19 cellular contexts compared by ENCODE assay signal in the genomic region with DNA sequence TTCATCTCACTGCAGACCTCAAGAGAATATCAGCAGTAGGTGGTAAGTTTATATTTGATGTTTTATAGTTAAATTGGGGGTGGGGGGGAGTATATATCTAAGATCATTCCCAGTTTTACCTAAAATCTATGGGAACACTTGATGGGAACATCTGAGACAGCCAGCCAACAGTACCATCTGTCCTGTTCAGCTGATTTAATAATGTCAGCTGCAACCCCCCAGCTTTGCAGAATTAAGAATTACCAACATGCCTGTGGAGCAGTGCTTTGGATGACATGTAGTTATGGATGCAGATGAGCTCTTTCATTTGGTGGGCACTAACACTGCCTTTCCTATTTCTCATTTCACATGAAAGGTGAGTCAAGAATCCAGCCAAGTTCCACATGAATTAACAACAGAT.
"Had no signal": no experiment of that assay in that cellular context is flagged by ENCODE, and none has a peak within 500 bp of the region (broad histone marks: within the 10 kb centered on the region; RNA-seq: fewer than 3 reads in every experiment).

No MANE protein-coding gene starts in this region.

- H3K9me3 Mint-ChIP-seq: effector memory CD8-positive, alpha-beta T cell; memory B cell; mesothelial cell of epicardium had no signal

- DNase-seq: effector memory CD8-positive, alpha-beta T cell; foreskin fibroblast; glutamatergic neuron; islet precursor cell; sigmoid colon; stimulated activated CD4-positive, alpha-beta T cell treated with anti-CD3 and anti-CD28 coated beads, Interleukin-12 subunit alpha, Interleukin-12 subunit beta, amount 100 ng/mL, for 4 hours; stimulated activated naive CD4-positive, alpha-beta T cell; stomach; substantia nigra; transverse colon had no signal

- H3K27ac Mint-ChIP-seq: memory B cell, mesothelial cell of epicardium had no signal

- ATAC-seq: effector memory CD8-positive, alpha-beta T cell; gastroesophageal sphincter; left lobe of liver had no signal

- H3K27me3 Mint-ChIP-seq: effector memory CD8-positive, alpha-beta T cell; memory B cell had no signal

- H3K9me3 ChIP-seq: esophagus muscularis mucosa, gastroesophageal sphincter, neutrophil, sigmoid colon, stomach, thoracic aorta, transverse colon had no signal

- H3K4me1 ChIP-seq: esophagus muscularis mucosa, gastroesophageal sphincter, stomach, transverse colon had no signal

- H3K4me3 ChIP-seq: esophagus muscularis mucosa, gastroesophageal sphincter, sigmoid colon, skin epidermis, stomach, thoracic aorta, transverse colon had no signal

- H3K4me3 Mint-ChIP-seq: effector memory CD8-positive, alpha-beta T cell; memory B cell; mesothelial cell of epicardium had no signal

- H3K27ac ChIP-seq: epithelial cell of prostate, esophagus muscularis mucosa, gastroesophageal sphincter, neutrophil, sigmoid colon, skin epidermis, stomach, thoracic aorta, transverse colon had no signal

- H3K27me3 ChIP-seq: esophagus muscularis mucosa, gastroesophageal sphincter, neutrophil, sigmoid colon, stomach, transverse colon had no signal

- H3K4me1 Mint-ChIP-seq: mesothelial cell of epicardium had no signal
